In the genomic region with DNA sequence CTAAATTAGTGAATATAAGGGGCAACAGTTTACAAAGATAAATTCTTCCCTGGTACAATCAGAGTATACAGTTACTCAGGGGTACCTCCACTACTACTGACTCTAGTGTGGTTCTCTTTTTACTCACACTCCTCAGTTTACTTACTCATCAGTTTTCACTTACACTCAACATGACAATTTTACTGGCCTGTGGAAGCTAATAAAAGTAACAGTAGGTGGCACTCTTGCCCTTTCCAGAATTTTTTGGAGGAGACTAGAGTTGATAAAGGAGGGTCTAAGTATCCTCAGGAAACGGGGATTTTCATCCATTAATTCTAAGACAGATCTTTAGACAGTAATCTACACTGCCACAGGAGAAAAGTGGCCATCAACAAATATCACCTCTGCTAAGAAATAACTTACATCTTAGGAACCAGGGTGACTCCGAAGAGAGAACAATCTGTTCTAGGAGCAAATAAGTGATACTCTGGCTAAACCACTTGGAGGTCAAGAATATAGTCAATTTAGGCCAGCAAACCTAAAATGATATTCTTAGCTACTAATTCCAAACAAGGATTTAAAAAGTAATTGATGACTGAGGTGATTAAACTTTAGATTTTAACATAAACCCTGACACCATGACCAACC, we compare ENCODE assay signal across 8 cellular contexts.
DNase-seq lines count a peak whose midpoint lies in the region; ATAC-seq, FAIRE-seq and TF ChIP-seq lines count a peak whose summit lies in the region.

No MANE protein-coding gene starts in this region.

- DNase-seq in AML-193 (lab: John Stamatoyannopoulos, UW) (peak; percentile 34 to 36), NCI-H2171 treated with DMSO at 0.1 percent for 48 hours (lab: John Stamatoyannopoulos, UW) (peak; percentile 45), GM12878 (ENCODE audit: low read depth, low spot score) (peak; percentile 11), iPS-NIHi11 (ENCODE audit: low spot score) (peak; percentile 26), spleen (no peak)

- no peak for TF ChIP-seq EP300 in GM12878 (IDR thresholded peaks at IDR 0.05; ENCODE audit: borderline replicate concordance in 1 of 2, control insufficient read depth in 1 of 2, low read depth in 2 of 2, low read length in 2 of 2)

- ATAC-seq in GM12878 (peak; percentile 76), HG03039 (IDR thresholded peaks at IDR 0.05; ENCODE audit: unreplicated experiment) (no peak), GM19467 (IDR thresholded peaks at IDR 0.05; ENCODE audit: unreplicated experiment) (no peak)

- TF ChIP-seq RAD21 in GM12878 (IDR thresholded peaks at IDR 0.05; ENCODE audit: insufficient read depth, low read depth, low read length): peak; percentile 90

- H3K4me3 ChIP-seq in GM12878 (no peak overlapping the region), spleen (no peak overlapping the region)

- CTCF ChIA-PET in GM12878 (lab: Yijun Ruan, JAX): interaction anchor here (0.6 to 7.4 kb wide), 37 partner anchors 9 to 920 kb away, joined by 3 to 194 read pairs (median 5); no protein-coding TSS in a partner anchor

- peak; percentile 31 for FAIRE-seq in GM12878 (lab: Jason Lieb, UNC)

- H3K4me1 ChIP-seq in GM12878 (ENCODE audit: control insufficient read depth, insufficient read depth, low read length) (no peaks in the 10 kb centered on the region), spleen (peaks cover 0 to 6% (median 0%) of the 10 kb centered on the region in 6 donors)

- POLR2A ChIA-PET in GM12878 (lab: Charles Lee): interaction anchor here (0.6 to 1.0 kb wide), 2 partner anchors 150 to 192 kb away, joined by 3 to 5 read pairs; no protein-coding TSS in a partner anchor

- RAD21 ChIA-PET in GM12878 (lab: Charles Lee; ENCODE audit: unreplicated experiment): interaction anchor here (0.6 to 3.9 kb wide), 16 partner anchors 11 to 408 kb away, joined by 3 to 79 read pairs (median 4); a partner anchor contains a TSS

- WGBS in GM12878 (ENCODE audit: insufficient coverage, insufficient replicate concordance, low lambda C conversion rate, missing lambda C conversion rate): 50% methylated on average over 2 of the region's 2 CpGs
- WGBS in spleen, 5 donors: 61 to 74% (median 68%) methylated on average over 2 of the region's 2 CpGs

- H3K9me3 ChIP-seq in GM12878 (replicated peaks; ENCODE audit: control insufficient read depth, insufficient read depth, low read length): no peaks in the 10 kb centered on the region; the same call in 2 of the 3 replicates
- no peaks in the 10 kb centered on the region for H3K9me3 ChIP-seq in spleen

- TF ChIP-seq POLR2A in GM12878 (IDR thresholded peaks at IDR 0.05; ENCODE audit: low read depth, low read length) (no peak), spleen (IDR thresholded peaks at IDR 0.05) (no peak)

- no peaks in the 10 kb centered on the region for H3K79me2 ChIP-seq in GM12878 (ENCODE audit: control insufficient read depth, insufficient read depth, low read length)

- no peak overlapping the region for H3K4me2 ChIP-seq in GM12878 (ENCODE audit: control insufficient read depth, insufficient read depth)

- H4K20me1 ChIP-seq in GM12878 (ENCODE audit: control insufficient read depth, insufficient read depth): no peaks in the 10 kb centered on the region

- intact Hi-C loops in GM12878 (cut with micrococcal nuclease; ENCODE audit: unreplicated experiment): loop anchor here (1.0 to 10.0 kb wide), 4 partner anchors 61 to 429 kb away; a partner anchor contains a TSS
- intact Hi-C loops in spleen (cut with DNase I; ENCODE audit: low total_unique reads): loop anchor here (10.0 kb wide), 1 partner anchor 189 kb away; no protein-coding TSS in a partner anchor

- no peaks in the 10 kb centered on the region for H3K27me3 ChIP-seq in GM12878 (replicated peaks in 1 of 2; ENCODE audit: control insufficient read depth in 2 of 2, insufficient read depth in 2 of 2, low read length in 1 of 2)
- no peaks in the 10 kb centered on the region for H3K27me3 ChIP-seq in spleen (replicated peaks in 1 of 7)

- in situ Hi-C loops in GM12878 (cut with MboI): loop anchor here (5.0 kb wide), 1 partner anchor 191 kb away; no protein-coding TSS in a partner anchor

- peaks cover 5 to 7% of the 10 kb centered on the region in 2 experiments; a peak in 3 of 4 replicates for H3K36me3 ChIP-seq in GM12878 (ENCODE audit: control insufficient read depth in 2 of 2, insufficient read depth in 2 of 2, low read length in 1 of 2)
- peaks cover 0 to 80% (median 56%) of the 10 kb centered on the region in 6 donors for H3K36me3 ChIP-seq in spleen

- TF ChIP-seq CTCF in GM12872 (IDR thresholded peaks at IDR 0.05; ENCODE audit: insufficient read depth, low read depth, low read length) (peak; percentile 54; the same call in 2 of the 3 replicates), GM12878 (IDR thresholded peaks at IDR 0.05 in 2 of 3, conservative IDR thresholded peaks at IDR 0.05 in 1 of 3; ENCODE audit: control insufficient read depth in 2 of 3, extremely low read depth in 1 of 3, insufficient read depth in 1 of 3, low read depth in 3 of 3, low read length in 3 of 3) (peak; percentile 57 to 66 (median 66)), spleen (IDR thresholded peaks at IDR 0.05 in 8 of 11, conservative IDR thresholded peaks at IDR 0.05 in 3 of 11) (peak; percentile 11 to 75 (median 63))

- H3K27ac ChIP-seq in GM12878 (ENCODE audit: control insufficient read depth, insufficient read depth): no peak overlapping the region
- H3K27ac ChIP-seq in spleen: no peak overlapping the region

- H2AFZ ChIP-seq in GM12878 (ENCODE audit: control insufficient read depth, low read depth, low read length): no peak overlapping the region

- H3K9ac ChIP-seq in GM12878 (ENCODE audit: control insufficient read depth, insufficient read depth, low read length): no peak overlapping the region

- BruUV-seq in GM12878 (replicated peaks; lab: Mats Ljungman, UMichigan): no TSS peak

- SMC1A ChIA-PET in GM12878 (lab: Charles Lee; ENCODE audit: uncharacterized antibody, unreplicated experiment): interaction anchor here (0.5 to 6.6 kb wide), 27 partner anchors 9 to 424 kb away, joined by 3 to 103 read pairs (median 4); a partner anchor contains a TSS

TF ChIP-seq in GM12878, 131 proteins besides CTCF, POLR2A, EP300 and RAD21 (continues in another document):
- no peak for TF ChIP-seq SIX5 (IDR thresholded peaks at IDR 0.05; ENCODE audit: low read depth, low read length, severe bottlenecking)
- TF ChIP-seq SREBF1 (IDR thresholded peaks at IDR 0.05; ENCODE audit: low read length): no peak
- TF ChIP-seq IRF4 (IDR thresholded peaks at IDR 0.05; ENCODE audit: low read depth, low read length): no peak
- no peak for TF ChIP-seq IKZF2 (IDR thresholded peaks at IDR 0.05)
- TF ChIP-seq, protein P1, sequence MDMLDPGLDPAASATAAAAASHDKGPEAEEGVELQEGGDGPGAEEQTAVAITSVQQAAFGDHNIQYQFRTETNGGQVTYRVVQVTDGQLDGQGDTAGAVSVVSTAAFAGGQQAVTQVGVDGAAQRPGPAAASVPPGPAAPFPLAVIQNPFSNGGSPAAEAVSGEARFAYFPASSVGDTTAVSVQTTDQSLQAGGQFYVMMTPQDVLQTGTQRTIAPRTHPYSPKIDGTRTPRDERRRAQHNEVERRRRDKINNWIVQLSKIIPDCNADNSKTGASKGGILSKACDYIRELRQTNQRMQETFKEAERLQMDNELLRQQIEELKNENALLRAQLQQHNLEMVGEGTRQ (IDR thresholded peaks at IDR 0.05; ENCODE audit: borderline replicate concordance, low read depth, low read length): no peak
- no peak for TF ChIP-seq CEBPB (IDR thresholded peaks at IDR 0.05; ENCODE audit: borderline replicate concordance in 1 of 2, low read depth in 2 of 2, low read length in 2 of 2)
- TF ChIP-seq, protein P2, sequence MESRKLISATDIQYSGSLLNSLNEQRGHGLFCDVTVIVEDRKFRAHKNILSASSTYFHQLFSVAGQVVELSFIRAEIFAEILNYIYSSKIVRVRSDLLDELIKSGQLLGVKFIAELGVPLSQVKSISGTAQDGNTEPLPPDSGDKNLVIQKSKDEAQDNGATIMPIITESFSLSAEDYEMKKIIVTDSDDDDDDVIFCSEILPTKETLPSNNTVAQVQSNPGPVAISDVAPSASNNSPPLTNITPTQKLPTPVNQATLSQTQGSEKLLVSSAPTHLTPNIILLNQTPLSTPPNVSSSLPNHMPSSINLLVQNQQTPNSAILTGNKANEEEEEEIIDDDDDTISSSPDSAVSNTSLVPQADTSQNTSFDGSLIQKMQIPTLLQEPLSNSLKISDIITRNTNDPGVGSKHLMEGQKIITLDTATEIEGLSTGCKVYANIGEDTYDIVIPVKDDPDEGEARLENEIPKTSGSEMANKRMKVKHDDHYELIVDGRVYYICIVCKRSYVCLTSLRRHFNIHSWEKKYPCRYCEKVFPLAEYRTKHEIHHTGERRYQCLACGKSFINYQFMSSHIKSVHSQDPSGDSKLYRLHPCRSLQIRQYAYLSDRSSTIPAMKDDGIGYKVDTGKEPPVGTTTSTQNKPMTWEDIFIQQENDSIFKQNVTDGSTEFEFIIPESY (IDR thresholded peaks at IDR 0.05): no peak
- TF ChIP-seq CREB1 (IDR thresholded peaks at IDR 0.05; ENCODE audit: low read depth): 0 out of 2 replicates have a peak, but pooled peaks have one; percentile 24
- TF ChIP-seq YBX1 (IDR thresholded peaks at IDR 0.05): no peak
- TF ChIP-seq, protein P3, sequence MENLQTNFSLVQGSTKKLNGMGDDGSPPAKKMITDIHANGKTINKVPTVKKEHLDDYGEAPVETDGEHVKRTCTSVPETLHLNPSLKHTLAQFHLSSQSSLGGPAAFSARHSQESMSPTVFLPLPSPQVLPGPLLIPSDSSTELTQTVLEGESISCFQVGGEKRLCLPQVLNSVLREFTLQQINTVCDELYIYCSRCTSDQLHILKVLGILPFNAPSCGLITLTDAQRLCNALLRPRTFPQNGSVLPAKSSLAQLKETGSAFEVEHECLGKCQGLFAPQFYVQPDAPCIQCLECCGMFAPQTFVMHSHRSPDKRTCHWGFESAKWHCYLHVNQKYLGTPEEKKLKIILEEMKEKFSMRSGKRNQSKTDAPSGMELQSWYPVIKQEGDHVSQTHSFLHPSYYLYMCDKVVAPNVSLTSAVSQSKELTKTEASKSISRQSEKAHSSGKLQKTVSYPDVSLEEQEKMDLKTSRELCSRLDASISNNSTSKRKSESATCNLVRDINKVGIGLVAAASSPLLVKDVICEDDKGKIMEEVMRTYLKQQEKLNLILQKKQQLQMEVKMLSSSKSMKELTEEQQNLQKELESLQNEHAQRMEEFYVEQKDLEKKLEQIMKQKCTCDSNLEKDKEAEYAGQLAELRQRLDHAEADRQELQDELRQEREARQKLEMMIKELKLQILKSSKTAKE (IDR thresholded peaks at IDR 0.05; ENCODE audit: low read depth, poor library complexity, severe bottlenecking): no peak
- TF ChIP-seq, protein P4, sequence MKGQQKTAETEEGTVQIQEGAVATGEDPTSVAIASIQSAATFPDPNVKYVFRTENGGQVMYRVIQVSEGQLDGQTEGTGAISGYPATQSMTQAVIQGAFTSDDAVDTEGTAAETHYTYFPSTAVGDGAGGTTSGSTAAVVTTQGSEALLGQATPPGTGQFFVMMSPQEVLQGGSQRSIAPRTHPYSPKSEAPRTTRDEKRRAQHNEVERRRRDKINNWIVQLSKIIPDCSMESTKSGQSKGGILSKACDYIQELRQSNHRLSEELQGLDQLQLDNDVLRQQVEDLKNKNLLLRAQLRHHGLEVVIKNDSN (IDR thresholded peaks at IDR 0.05; ENCODE audit: borderline replicate concordance, extremely low read length, insufficient read depth, low read depth, low read length): no peak
